1 cellular context compared by ENCODE assay signal in the genomic region with DNA sequence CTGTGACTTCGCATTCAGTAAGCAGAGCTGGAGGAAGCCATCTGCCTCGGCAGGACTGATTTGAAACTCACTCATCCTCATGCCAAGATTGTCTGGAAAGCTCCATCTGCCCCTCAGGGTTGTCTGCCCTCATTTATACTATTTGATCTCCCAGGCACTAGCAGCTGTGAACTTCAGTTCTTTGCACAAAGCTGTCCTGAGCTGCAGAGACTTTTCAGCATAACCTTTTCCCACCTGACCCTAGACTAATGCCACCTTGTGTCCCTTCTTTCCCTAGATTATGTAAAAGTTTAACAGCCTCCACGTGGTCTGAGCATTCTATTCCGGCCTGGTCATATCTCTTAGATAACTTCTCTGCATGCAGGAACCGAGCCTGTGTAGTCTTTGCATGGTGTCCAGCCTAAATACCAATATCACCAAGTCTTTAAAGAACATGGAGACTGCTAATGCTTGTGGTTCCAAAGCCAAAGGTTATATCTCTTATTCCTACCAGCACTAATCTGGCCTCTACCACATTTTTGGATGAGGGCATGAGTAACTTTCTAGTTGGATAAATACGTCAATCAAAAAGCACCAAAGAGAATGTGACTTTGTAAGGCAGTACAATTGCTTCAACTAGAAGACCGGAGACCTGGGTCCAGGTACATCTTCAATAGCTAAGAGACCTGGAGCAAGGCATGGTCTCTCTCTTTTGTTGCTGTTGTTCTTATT.
TF ChIP-seq lines count a peak whose summit lies in the region.

No MANE protein-coding gene starts in this region.

TF ChIP-seq in K562, 482 proteins besides CTCF, POLR2A, EP300 and RAD21 (continued from another document and continues in another):
- TF ChIP-seq RAD51 (IDR thresholded peaks at IDR 0.05; ENCODE audit: borderline replicate concordance, low read depth) (peak; percentile 73), MECOM (CRISPR knock-in tag; IDR thresholded peaks at IDR 0.05) (no peak; the same call in 1 of the 2 replicates), BMI1 (IDR thresholded peaks at IDR 0.05; ENCODE audit: low read length) (no peak), NFIX (CRISPR knock-in tag; IDR thresholded peaks at IDR 0.05; ENCODE audit: low read depth) (no peak), ZBED1 (IDR thresholded peaks at IDR 0.05) (peak; percentile 38; the same call in 1 of the 2 replicates), ZNF436 (CRISPR knock-in tag; IDR thresholded peaks at IDR 0.05) (no peak), YBX1 (IDR thresholded peaks at IDR 0.05) (no peak), KLF1 (tag; IDR thresholded peaks at IDR 0.05) (no peak), CHD1 (IDR thresholded peaks at IDR 0.05; ENCODE audit: low read length) (no peak), POLR3A (IDR thresholded peaks at IDR 0.05; ENCODE audit: borderline replicate concordance, extremely low read depth, insufficient read depth, insufficient read length) (no peak), HMGN3 (IDR thresholded peaks at IDR 0.05; ENCODE audit: borderline replicate concordance, extremely low read depth, insufficient read length, low read depth, low read length) (no peak), ZNF3 (CRISPR knock-in tag; IDR thresholded peaks at IDR 0.05) (no peak), CTBP1 (IDR thresholded peaks at IDR 0.05; ENCODE audit: borderline replicate concordance) (0 out of 2 replicates have a peak, but pooled peaks have one; percentile 22), ILF3 (IDR thresholded peaks at IDR 0.05; ENCODE audit: borderline replicate concordance) (no peak), ZNF197 (CRISPR knock-in tag; IDR thresholded peaks at IDR 0.05; ENCODE audit: low read depth) (no peak), ZNF695 (CRISPR knock-in tag; IDR thresholded peaks at IDR 0.05) (no peak), SUPT5H (IDR thresholded peaks at IDR 0.05) (no peak), SIN3B (IDR thresholded peaks at IDR 0.05; ENCODE audit: low read depth) (no peak), STAT5B (CRISPR knock-in tag; IDR thresholded peaks at IDR 0.05) (no peak), DMBX1 (CRISPR knock-in tag; IDR thresholded peaks at IDR 0.05; ENCODE audit: borderline replicate concordance) (peak; percentile 72; the same call in 1 of the 2 replicates)
- TF ChIP-seq, protein P1, sequence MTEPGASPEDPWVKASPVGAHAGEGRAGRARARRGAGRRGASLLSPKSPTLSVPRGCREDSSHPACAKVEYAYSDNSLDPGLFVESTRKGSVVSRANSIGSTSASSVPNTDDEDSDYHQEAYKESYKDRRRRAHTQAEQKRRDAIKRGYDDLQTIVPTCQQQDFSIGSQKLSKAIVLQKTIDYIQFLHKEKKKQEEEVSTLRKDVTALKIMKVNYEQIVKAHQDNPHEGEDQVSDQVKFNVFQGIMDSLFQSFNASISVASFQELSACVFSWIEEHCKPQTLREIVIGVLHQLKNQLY (CRISPR knock-in tag; conservative IDR thresholded peaks at IDR 0.05), result no peak
- TF ChIP-seq, protein P2, sequence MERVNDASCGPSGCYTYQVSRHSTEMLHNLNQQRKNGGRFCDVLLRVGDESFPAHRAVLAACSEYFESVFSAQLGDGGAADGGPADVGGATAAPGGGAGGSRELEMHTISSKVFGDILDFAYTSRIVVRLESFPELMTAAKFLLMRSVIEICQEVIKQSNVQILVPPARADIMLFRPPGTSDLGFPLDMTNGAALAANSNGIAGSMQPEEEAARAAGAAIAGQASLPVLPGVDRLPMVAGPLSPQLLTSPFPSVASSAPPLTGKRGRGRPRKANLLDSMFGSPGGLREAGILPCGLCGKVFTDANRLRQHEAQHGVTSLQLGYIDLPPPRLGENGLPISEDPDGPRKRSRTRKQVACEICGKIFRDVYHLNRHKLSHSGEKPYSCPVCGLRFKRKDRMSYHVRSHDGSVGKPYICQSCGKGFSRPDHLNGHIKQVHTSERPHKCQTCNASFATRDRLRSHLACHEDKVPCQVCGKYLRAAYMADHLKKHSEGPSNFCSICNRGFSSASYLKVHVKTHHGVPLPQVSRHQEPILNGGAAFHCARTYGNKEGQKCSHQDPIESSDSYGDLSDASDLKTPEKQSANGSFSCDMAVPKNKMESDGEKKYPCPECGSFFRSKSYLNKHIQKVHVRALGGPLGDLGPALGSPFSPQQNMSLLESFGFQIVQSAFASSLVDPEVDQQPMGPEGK (CRISPR knock-in tag; IDR thresholded peaks at IDR 0.05; ENCODE audit: borderline replicate concordance), result no peak
- TF ChIP-seq, protein P3, sequence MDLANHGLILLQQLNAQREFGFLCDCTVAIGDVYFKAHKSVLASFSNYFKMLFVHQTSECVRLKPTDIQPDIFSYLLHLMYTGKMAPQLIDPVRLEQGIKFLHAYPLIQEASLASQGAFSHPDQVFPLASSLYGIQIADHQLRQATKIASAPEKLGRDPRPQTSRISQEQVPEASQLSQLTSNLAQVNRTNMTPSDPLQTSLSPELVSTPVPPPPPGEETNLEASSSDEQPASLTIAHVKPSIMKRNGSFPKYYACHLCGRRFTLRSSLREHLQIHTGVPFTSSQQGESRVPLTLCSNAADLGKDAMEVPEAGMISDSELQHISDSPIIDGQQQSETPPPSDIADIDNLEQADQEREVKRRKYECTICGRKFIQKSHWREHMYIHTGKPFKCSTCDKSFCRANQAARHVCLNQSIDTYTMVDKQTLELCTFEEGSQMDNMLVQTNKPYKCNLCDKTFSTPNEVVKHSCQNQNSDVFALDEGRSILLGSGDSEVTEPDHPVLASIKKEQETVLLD (IDR thresholded peaks at IDR 0.05), result no peak
- TF ChIP-seq, protein P4, sequence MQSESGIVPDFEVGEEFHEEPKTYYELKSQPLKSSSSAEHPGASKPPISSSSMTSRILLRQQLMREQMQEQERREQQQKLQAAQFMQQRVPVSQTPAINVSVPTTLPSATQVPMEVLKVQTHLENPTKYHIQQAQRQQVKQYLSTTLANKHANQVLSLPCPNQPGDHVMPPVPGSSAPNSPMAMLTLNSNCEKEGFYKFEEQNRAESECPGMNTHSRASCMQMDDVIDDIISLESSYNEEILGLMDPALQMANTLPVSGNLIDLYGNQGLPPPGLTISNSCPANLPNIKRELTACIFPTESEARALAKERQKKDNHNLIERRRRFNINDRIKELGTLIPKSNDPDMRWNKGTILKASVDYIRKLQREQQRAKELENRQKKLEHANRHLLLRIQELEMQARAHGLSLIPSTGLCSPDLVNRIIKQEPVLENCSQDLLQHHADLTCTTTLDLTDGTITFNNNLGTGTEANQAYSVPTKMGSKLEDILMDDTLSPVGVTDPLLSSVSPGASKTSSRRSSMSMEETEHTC (IDR thresholded peaks at IDR 0.05), result no peak
- TF ChIP-seq, protein P5, sequence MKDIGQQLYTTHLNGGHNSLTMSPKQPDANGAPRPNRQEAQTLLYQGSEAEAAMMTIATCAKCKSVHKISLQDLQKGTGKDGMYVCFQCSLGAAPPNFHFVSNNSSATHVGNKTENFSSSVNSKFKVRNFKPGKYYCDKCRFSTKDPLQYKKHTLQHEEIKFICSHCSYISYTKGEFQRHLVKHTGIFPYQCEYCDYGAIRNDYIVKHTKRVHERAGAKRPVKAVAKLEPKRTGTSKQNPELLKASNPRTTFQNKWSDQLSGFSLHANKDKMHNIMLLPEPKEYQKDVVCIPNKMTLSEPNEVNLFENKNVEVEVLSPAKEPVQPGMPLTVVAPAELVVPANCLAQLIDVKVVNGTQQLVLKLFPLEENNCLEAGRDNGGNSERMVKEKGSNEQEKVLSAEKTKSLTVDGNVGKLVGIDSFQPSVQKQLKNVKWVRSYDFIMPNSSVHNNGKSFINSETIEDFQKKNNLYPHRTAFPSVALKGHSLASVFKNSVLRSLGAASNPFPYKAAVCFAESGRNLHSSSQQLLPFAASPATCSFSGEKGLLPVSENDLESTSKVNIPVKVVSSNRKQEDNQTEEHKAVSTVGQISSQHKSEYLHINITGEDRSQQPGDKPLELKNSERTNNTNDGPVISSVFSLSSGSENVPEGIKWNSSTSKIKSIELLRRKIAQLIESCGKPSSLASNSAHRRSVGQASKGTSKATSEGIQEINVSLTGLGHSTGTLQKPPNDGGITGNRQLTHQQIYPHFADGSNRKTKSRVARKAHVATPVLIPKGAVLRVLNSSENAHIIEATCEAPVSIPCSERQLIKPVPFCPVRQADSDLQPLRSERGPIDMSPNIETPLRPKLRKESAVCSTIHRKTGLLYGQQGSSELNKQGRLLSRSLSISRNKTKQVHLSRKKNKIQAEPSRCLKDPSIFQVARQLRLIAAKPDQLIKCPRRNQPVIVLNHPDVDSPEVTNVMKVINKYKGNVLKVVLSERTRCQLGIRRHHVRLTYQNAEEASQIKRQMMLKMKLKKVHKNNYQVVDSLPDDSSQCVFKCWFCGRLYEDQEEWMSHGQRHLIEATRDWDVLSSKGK (CRISPR knock-in tag; IDR thresholded peaks at IDR 0.05), result 0 out of 2 replicates have a peak, but pooled peaks have one; percentile 8
- TF ChIP-seq, protein P6, sequence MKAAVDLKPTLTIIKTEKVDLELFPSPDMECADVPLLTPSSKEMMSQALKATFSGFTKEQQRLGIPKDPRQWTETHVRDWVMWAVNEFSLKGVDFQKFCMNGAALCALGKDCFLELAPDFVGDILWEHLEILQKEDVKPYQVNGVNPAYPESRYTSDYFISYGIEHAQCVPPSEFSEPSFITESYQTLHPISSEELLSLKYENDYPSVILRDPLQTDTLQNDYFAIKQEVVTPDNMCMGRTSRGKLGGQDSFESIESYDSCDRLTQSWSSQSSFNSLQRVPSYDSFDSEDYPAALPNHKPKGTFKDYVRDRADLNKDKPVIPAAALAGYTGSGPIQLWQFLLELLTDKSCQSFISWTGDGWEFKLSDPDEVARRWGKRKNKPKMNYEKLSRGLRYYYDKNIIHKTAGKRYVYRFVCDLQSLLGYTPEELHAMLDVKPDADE (conservative IDR thresholded peaks at IDR 0.05; ENCODE audit: control insufficient read depth, low read depth, low read length), result no peak
- TF ChIP-seq, protein P7, sequence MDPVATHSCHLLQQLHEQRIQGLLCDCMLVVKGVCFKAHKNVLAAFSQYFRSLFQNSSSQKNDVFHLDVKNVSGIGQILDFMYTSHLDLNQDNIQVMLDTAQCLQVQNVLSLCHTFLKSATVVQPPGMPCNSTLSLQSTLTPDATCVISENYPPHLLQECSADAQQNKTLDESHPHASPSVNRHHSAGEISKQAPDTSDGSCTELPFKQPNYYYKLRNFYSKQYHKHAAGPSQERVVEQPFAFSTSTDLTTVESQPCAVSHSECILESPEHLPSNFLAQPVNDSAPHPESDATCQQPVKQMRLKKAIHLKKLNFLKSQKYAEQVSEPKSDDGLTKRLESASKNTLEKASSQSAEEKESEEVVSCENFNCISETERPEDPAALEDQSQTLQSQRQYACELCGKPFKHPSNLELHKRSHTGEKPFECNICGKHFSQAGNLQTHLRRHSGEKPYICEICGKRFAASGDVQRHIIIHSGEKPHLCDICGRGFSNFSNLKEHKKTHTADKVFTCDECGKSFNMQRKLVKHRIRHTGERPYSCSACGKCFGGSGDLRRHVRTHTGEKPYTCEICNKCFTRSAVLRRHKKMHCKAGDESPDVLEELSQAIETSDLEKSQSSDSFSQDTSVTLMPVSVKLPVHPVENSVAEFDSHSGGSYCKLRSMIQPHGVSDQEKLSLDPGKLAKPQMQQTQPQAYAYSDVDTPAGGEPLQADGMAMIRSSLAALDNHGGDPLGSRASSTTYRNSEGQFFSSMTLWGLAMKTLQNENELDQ (CRISPR knock-in tag; IDR thresholded peaks at IDR 0.05; ENCODE audit: borderline replicate concordance), result no peak
- TF ChIP-seq, protein P8, sequence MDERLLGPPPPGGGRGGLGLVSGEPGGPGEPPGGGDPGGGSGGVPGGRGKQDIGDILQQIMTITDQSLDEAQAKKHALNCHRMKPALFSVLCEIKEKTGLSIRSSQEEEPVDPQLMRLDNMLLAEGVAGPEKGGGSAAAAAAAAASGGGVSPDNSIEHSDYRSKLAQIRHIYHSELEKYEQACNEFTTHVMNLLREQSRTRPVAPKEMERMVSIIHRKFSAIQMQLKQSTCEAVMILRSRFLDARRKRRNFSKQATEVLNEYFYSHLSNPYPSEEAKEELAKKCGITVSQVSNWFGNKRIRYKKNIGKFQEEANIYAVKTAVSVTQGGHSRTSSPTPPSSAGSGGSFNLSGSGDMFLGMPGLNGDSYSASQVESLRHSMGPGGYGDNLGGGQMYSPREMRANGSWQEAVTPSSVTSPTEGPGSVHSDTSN (CRISPR knock-in tag; IDR thresholded peaks at IDR 0.05; ENCODE audit: low read depth), result no peak
- TF ChIP-seq, protein P8 (tag; conservative IDR thresholded peaks at IDR 0.05; ENCODE audit: low read depth), result no peak; the same call in 1 of the 2 replicates
- TF ChIP-seq, protein P9, sequence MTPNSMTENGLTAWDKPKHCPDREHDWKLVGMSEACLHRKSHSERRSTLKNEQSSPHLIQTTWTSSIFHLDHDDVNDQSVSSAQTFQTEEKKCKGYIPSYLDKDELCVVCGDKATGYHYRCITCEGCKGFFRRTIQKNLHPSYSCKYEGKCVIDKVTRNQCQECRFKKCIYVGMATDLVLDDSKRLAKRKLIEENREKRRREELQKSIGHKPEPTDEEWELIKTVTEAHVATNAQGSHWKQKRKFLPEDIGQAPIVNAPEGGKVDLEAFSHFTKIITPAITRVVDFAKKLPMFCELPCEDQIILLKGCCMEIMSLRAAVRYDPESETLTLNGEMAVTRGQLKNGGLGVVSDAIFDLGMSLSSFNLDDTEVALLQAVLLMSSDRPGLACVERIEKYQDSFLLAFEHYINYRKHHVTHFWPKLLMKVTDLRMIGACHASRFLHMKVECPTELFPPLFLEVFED (CRISPR knock-in tag; conservative IDR thresholded peaks at IDR 0.05), result no peak
- TF ChIP-seq, protein P10, sequence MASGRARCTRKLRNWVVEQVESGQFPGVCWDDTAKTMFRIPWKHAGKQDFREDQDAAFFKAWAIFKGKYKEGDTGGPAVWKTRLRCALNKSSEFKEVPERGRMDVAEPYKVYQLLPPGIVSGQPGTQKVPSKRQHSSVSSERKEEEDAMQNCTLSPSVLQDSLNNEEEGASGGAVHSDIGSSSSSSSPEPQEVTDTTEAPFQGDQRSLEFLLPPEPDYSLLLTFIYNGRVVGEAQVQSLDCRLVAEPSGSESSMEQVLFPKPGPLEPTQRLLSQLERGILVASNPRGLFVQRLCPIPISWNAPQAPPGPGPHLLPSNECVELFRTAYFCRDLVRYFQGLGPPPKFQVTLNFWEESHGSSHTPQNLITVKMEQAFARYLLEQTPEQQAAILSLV (tag; IDR thresholded peaks at IDR 0.05), result no peak
- TF ChIP-seq, protein P11, sequence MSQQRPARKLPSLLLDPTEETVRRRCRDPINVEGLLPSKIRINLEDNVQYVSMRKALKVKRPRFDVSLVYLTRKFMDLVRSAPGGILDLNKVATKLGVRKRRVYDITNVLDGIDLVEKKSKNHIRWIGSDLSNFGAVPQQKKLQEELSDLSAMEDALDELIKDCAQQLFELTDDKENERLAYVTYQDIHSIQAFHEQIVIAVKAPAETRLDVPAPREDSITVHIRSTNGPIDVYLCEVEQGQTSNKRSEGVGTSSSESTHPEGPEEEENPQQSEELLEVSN (IDR thresholded peaks at IDR 0.05; ENCODE audit: borderline replicate concordance in 1 of 2, extremely low read depth in 1 of 2, insufficient read depth in 1 of 2, insufficient read length in 1 of 2, low read depth in 1 of 2, low read length in 1 of 2, poor library complexity in 1 of 2, severe bottlenecking in 1 of 2), result peak; percentile 44 to 53
